ENCODE assay signal across 8 cellular contexts in the genomic region with DNA sequence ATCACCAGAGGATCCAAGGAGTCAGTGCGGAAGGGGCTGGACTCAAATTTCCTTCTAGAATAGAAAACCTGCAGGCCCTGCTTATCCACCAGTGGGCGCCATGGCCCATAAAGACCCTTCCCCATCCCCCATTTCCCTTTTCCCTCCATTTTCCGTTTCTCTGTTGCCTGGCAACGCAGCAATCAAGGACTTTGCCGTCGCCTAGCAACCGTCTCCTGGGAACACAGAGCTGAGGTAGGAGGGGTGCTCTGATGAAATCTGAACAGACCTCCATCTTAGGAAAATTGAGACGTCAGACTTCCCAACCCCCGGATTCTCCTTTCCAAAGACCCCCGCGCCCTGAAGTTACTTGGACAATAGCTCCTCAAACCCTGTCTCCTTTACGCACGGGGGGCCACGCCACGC. TPM values are rescaled to one million over a fixed set of nuclear protein-coding genes. Genes with fewer than 3 reads are reported as not detected.
DNase-seq lines count a peak whose midpoint lies in the region; ATAC-seq and TF ChIP-seq lines count a peak whose summit lies in the region.

No MANE protein-coding gene starts in this region.

- H3K9me3 Mint-ChIP-seq in activated CD8-positive, alpha-beta memory T cell treated with anti-CD3 and anti-CD28 coated beads, Interleukin-2, amount 10 ng/mL, durations not matched to agents 7 days and 5 days (ENCODE audit: low read depth), result no peaks in the 10 kb centered on the region

- no peak overlapping the region for H3K9ac ChIP-seq in iPS-15b (ENCODE audit: low read depth, low read length)

- peaks cover 43% of the 10 kb centered on the region for H3K4me1 Mint-ChIP-seq in activated CD8-positive, alpha-beta memory T cell treated with anti-CD3 and anti-CD28 coated beads, Interleukin-2, amount 10 ng/mL, durations not matched to agents 7 days and 5 days

- peaks cover 38% of the 10 kb centered on the region for H3K4me1 ChIP-seq in body of pancreas
- H3K4me1 ChIP-seq in iPS-15b (ENCODE audit: control insufficient read depth, insufficient read depth, low read length), result peaks cover 19% of the 10 kb centered on the region

- peak in 6 of 7 experiments; percentile 18 to 61 (median 42) for TF ChIP-seq CTCF in body of pancreas (IDR thresholded peaks at IDR 0.05)
- peak; percentile 70 for TF ChIP-seq CTCF in retinal pigment epithelial cell (conservative IDR thresholded peaks at IDR 0.05; ENCODE audit: low read depth, low read length)

- no peaks in the 10 kb centered on the region for H3K27me3 ChIP-seq in body of pancreas
- no peaks in the 10 kb centered on the region for H3K27me3 ChIP-seq in iPS-15b (ENCODE audit: control insufficient read depth, insufficient read depth, low read length)

- TF ChIP-seq POLR2A in body of pancreas (IDR thresholded peaks at IDR 0.05), result no peak

- H3K4me3 ChIP-seq in body of pancreas (no peak overlapping the region), iPS-15b (ENCODE audit: low read depth, low read length) (peak overlapping the region; percentile 56), retinal pigment epithelial cell (ENCODE audit: low read length) (peak overlapping the region; percentile 54)

- CTCF ChIA-PET in activated CD8-positive, alpha-beta memory T cell treated with anti-CD3 and anti-CD28 coated beads, Interleukin-2, amount 10 ng/mL, durations not matched to agents 7 days and 5 days (lab: Charles Lee), result interaction anchor here (0.7 to 1.6 kb wide), 8 partner anchors 8 to 298 kb away, joined by 3 to 10 read pairs (median 4); a partner anchor contains a TSS

- WGBS in body of pancreas, 2 donors, result 2 to 3% methylated on average over 11 to 15 of the region's 15 CpGs

- H3K27me3 Mint-ChIP-seq in activated CD8-positive, alpha-beta memory T cell treated with anti-CD3 and anti-CD28 coated beads, Interleukin-2, amount 10 ng/mL, durations not matched to agents 7 days and 5 days, result peaks cover 18% of the 10 kb centered on the region

- ATAC-seq in activated CD8-positive, alpha-beta memory T cell treated with anti-CD3 and anti-CD28 coated beads, Interleukin-2, amount 10 ng/mL, durations not matched to agents 7 days and 5 days, result no peak
- peak; percentile 25 for ATAC-seq in body of pancreas

- H3K27ac ChIP-seq in body of pancreas, result peak overlapping the region in 3 of 4 donors; percentile 62 to 76 (median 76)

- H3K36me3 Mint-ChIP-seq in activated CD8-positive, alpha-beta memory T cell treated with anti-CD3 and anti-CD28 coated beads, Interleukin-2, amount 10 ng/mL, durations not matched to agents 7 days and 5 days, result no peaks in the 10 kb centered on the region

- peak overlapping the region; percentile 77 for H3K4me3 Mint-ChIP-seq in activated CD8-positive, alpha-beta memory T cell treated with anti-CD3 and anti-CD28 coated beads, Interleukin-2, amount 10 ng/mL, durations not matched to agents 7 days and 5 days

- intact Hi-C loops in body of pancreas (cut with DNase I), result no loop called here

- DNase-seq in activated CD8-positive, alpha-beta memory T cell treated with anti-CD3 and anti-CD28 coated beads, Interleukin-2, amount 10 ng/mL, durations not matched to agents 7 days and 5 days, result no peak
- no peak for DNase-seq in activated CD8-positive, alpha-beta memory T cell treated with anti-CD3 and anti-CD28 coated beads, Interleukin-2, amount 50 U/mL, for 4 hours
- DNase-seq in LHCN-M2 (ENCODE audit: low read depth), result peak; percentile 76
- peak; percentile 82 to 93 (median 88) for DNase-seq in body of pancreas
- DNase-seq in retinal pigment epithelial cell (ENCODE audit: low read depth), result peak; percentile 52
- DNase-seq in mesenteric fat pad (ENCODE audit: low spot score), result no peak

- H3K27ac Mint-ChIP-seq in activated CD8-positive, alpha-beta memory T cell treated with anti-CD3 and anti-CD28 coated beads, Interleukin-2, amount 10 ng/mL, durations not matched to agents 7 days and 5 days, result peak overlapping the region; percentile 88

- no peaks in the 10 kb centered on the region for H3K9me3 ChIP-seq in body of pancreas
- H3K9me3 ChIP-seq in iPS-15b (ENCODE audit: control insufficient read depth, insufficient read depth, low read length), result no peaks in the 10 kb centered on the region

- H3K36me3 ChIP-seq in body of pancreas (replicated peaks in 1 of 2; ENCODE audit: insufficient read depth in 1 of 2, low read depth in 2 of 2) (no peaks in the 10 kb centered on the region), iPS-15b (ENCODE audit: control insufficient read depth, insufficient read depth, low read length) (no peaks in the 10 kb centered on the region)

TF ChIP-seq in PFSK-1, 5 proteins besides CTCF, POLR2A, EP300 and RAD21:
- TF ChIP-seq, protein P1, sequence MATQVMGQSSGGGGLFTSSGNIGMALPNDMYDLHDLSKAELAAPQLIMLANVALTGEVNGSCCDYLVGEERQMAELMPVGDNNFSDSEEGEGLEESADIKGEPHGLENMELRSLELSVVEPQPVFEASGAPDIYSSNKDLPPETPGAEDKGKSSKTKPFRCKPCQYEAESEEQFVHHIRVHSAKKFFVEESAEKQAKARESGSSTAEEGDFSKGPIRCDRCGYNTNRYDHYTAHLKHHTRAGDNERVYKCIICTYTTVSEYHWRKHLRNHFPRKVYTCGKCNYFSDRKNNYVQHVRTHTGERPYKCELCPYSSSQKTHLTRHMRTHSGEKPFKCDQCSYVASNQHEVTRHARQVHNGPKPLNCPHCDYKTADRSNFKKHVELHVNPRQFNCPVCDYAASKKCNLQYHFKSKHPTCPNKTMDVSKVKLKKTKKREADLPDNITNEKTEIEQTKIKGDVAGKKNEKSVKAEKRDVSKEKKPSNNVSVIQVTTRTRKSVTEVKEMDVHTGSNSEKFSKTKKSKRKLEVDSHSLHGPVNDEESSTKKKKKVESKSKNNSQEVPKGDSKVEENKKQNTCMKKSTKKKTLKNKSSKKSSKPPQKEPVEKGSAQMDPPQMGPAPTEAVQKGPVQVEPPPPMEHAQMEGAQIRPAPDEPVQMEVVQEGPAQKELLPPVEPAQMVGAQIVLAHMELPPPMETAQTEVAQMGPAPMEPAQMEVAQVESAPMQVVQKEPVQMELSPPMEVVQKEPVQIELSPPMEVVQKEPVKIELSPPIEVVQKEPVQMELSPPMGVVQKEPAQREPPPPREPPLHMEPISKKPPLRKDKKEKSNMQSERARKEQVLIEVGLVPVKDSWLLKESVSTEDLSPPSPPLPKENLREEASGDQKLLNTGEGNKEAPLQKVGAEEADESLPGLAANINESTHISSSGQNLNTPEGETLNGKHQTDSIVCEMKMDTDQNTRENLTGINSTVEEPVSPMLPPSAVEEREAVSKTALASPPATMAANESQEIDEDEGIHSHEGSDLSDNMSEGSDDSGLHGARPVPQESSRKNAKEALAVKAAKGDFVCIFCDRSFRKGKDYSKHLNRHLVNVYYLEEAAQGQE (IDR thresholded peaks at IDR 0.05; ENCODE audit: insufficient read depth in 1 of 2, low read depth in 2 of 2, low read length in 2 of 2), result no peak
- TF ChIP-seq SIN3A (IDR thresholded peaks at IDR 0.05; ENCODE audit: borderline replicate concordance, insufficient read depth, low read length), result 0 out of 2 replicates have a peak, but pooled peaks have one; percentile 52

RNA-seq across cellular contexts. Expression of a gene that starts 5.7 kb away (rescaled TPM):
- total RNA-seq in activated CD8-positive, alpha-beta memory T cell treated with anti-CD3 and anti-CD28 coated beads, Interleukin-2, amount 10 ng/mL, durations not matched to agents 7 days and 5 days, result 1 to 10 TPM; 4.9 to 5.3 TPM
- total RNA-seq in LHCN-M2 (2014; rRNA removed) (16.6 and 17.3 TPM in 2 replicates), body of pancreas (1 to 10 TPM; 3.6 to 9.3 TPM), mesenteric fat pad (16.0 TPM)
- polyA plus RNA-seq in LHCN-M2 (2012), result 20.3 TPM
- 48.4 TPM for polyA plus RNA-seq in PFSK-1 (2012; ENCODE audit: insufficient read length, low read depth)

RNA-seq across cellular contexts. Expression of a gene that starts 5.8 kb away (rescaled TPM):
- total RNA-seq in activated CD8-positive, alpha-beta memory T cell treated with anti-CD3 and anti-CD28 coated beads, Interleukin-2, amount 10 ng/mL, durations not matched to agents 7 days and 5 days, result 100 to 1,000 TPM; 411 to 423 TPM
- 485 and 564 TPM in 2 replicates for total RNA-seq in LHCN-M2 (2014; rRNA removed)
- 380 TPM for polyA plus RNA-seq in LHCN-M2 (2012)
- 730 TPM for polyA plus RNA-seq in PFSK-1 (2012; ENCODE audit: insufficient read length, low read depth)
- 1,000 to 10,000 TPM in 1 of 2 donors, 100 to 1,000 TPM in 1; 887 to 1,901 TPM for total RNA-seq in body of pancreas
- total RNA-seq in mesenteric fat pad, result 1,052 TPM

RNA-seq across cellular contexts. Expression of a gene that starts 20.4 kb away (rescaled TPM):
- 10 to 100 TPM; 52.7 to 62.0 TPM for total RNA-seq in activated CD8-positive, alpha-beta memory T cell treated with anti-CD3 and anti-CD28 coated beads, Interleukin-2, amount 10 ng/mL, durations not matched to agents 7 days and 5 days
- total RNA-seq in LHCN-M2 (2014; rRNA removed) (64.8 and 71.4 TPM in 2 replicates), body of pancreas (10 to 100 TPM; 19.5 to 41.5 TPM), mesenteric fat pad (24.7 TPM)
- 41.3 TPM for polyA plus RNA-seq in LHCN-M2 (2012)
- 118 TPM for polyA plus RNA-seq in PFSK-1 (2012; ENCODE audit: insufficient read length, low read depth)

RNA-seq across cellular contexts. Expression of a gene that starts 25.4 kb away (rescaled TPM):
- 10 to 100 TPM; 42.1 to 53.2 TPM for total RNA-seq in activated CD8-positive, alpha-beta memory T cell treated with anti-CD3 and anti-CD28 coated beads, Interleukin-2, amount 10 ng/mL, durations not matched to agents 7 days and 5 days
- total RNA-seq in LHCN-M2 (2014; rRNA removed) (54.7 and 56.4 TPM in 2 replicates), body of pancreas (10 to 100 TPM; 11.9 to 15.8 TPM), mesenteric fat pad (47.4 TPM)
- polyA plus RNA-seq in LHCN-M2 (2012), result 53.1 TPM
- 86.0 TPM for polyA plus RNA-seq in PFSK-1 (2012; ENCODE audit: insufficient read length, low read depth)

RNA-seq across cellular contexts. Expression of a gene that starts 28.4 kb away (rescaled TPM):
- total RNA-seq in activated CD8-positive, alpha-beta memory T cell treated with anti-CD3 and anti-CD28 coated beads, Interleukin-2, amount 10 ng/mL, durations not matched to agents 7 days and 5 days, result 100 to 1,000 TPM; 207 to 231 TPM
- 161 and 171 TPM in 2 replicates for total RNA-seq in LHCN-M2 (2014; rRNA removed)
- polyA plus RNA-seq in LHCN-M2 (2012), result 848 TPM
- polyA plus RNA-seq in PFSK-1 (2012; ENCODE audit: insufficient read length, low read depth), result 175 TPM
- 100 to 1,000 TPM; 145 to 482 TPM for total RNA-seq in body of pancreas
- total RNA-seq in mesenteric fat pad, result 468 TPM

Comparison
In these comparisons a context has a peak if more than half of its experiments do, and no peak if none do; other contexts are left out.
1. DNase-seq: peak in LHCN-M2 (single experiment), body of pancreas (4 of 4) and retinal pigment epithelial cell (single experiment); none in activated CD8-positive, alpha-beta memory T cell treated with anti-CD3 and anti-CD28 coated beads, Interleukin-2, amount 10 ng/mL, durations not matched to agents 7 days and 5 days (single experiment), activated CD8-positive, alpha-beta memory T cell treated with anti-CD3 and anti-CD28 coated beads, Interleukin-2, amount 50 U/mL, for 4 hours (single experiment) and mesenteric fat pad (single experiment).
2. H3K4me3 ChIP-seq: peak in iPS-15b (single experiment) and retinal pigment epithelial cell (single experiment); none in body of pancreas (0 of 2).